Comparison of ENCODE assay signal across 8 cellular contexts in the genomic region with DNA sequence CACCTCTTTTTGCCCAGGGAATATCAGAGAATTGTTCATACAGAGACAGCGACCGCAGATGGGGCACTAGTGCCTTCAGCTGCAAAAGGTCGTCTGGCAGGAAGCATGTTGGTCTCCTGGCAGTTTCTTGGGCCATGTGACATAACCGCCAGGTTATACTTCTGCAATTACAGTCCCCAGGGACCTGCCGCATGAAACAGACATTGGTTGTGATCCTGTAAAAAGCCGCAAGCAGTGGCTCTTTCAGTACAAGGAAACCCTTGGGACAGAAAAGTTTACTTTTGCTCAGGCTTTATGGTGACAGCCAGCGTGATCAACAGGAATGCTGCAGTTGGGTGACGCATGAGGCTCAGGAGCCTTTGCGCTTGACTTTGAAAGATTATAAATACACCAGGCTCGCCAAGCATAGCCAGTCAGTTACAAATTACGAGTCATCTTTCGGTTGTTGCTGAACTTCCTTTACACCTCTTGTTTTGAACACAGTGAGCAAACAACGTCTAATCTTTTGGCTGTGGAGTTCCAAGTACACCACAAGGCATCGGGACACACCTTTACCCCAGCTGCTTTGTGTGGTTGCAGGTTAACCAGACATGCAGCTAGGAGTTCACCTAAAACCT. TPM values are rescaled to one million over a fixed set of nuclear protein-coding genes. Genes with fewer than 3 reads are reported as not detected.
A peak's percentile ranks its signal among the peaks of the same experiment; 100 is the strongest.
DNase-seq lines count a peak whose midpoint lies in the region; ATAC-seq and TF ChIP-seq lines count a peak whose summit lies in the region.

No MANE protein-coding gene starts in this region.

- POLR2A ChIA-PET in CD8-positive, alpha-beta T cell (lab: Charles Lee) = interaction anchor here (0.9 to 8.6 kb wide), 8 partner anchors 9 to 246 kb away, joined by 4 to 131 read pairs (median 12); partner anchors contain the start of gene USPL1
- POLR2A ChIA-PET in naive thymus-derived CD8-positive, alpha-beta T cell (lab: Charles Lee) = interaction anchor here (0.6 to 7.8 kb wide), 21 partner anchors 9 to 246 kb away, joined by 3 to 121 read pairs (median 6); partner anchors contain the start of genes HMGB1, KATNAL1, UBE2L5 and USPL1

- H3K4me3 ChIP-seq in CD8-positive, alpha-beta T cell (ENCODE audit: low read depth, low read length) = peak overlapping the region; percentile 2

- peak; percentile 39 to 87 (median 65) for DNase-seq in CD8-positive, alpha-beta T cell
- DNase-seq in SK-N-DZ (ENCODE audit: low spot score) (peak; percentile 76), Ammon's horn (ENCODE audit: low spot score) (no peak), iPS-NIHi7 (ENCODE audit: extremely low spot score) (no peak)
- DNase-seq in activated naive CD8-positive, alpha-beta T cell treated with anti-CD3 and anti-CD28 coated beads for 36 hours = peak; percentile 54
- DNase-seq in naive thymus-derived CD8-positive, alpha-beta T cell = peak in 9 of 10 donors; percentile 54 to 90 (median 84)

- no peak for TF ChIP-seq CTCF in CD8-positive, alpha-beta T cell (IDR thresholded peaks at IDR 0.05)

- intact Hi-C loops in CD8-positive, alpha-beta T cell (cut with DNase I, micrococcal nuclease) = loop anchor here (1.0 to 10.0 kb wide), 10 partner anchors 24 to 517 kb away; partner anchors contain the start of genes USPL1 (in 2 of the 2), ALOX5AP (in 1 of the 2), KATNAL1 (in 1 of the 2) and UBE2L5 (in 1 of the 2)

- peak overlapping the region; percentile 94 for H3K27ac Mint-ChIP-seq in CD8-positive, alpha-beta T cell
- peak overlapping the region; percentile 76 for H3K27ac Mint-ChIP-seq in activated naive CD8-positive, alpha-beta T cell treated with anti-CD3 and anti-CD28 coated beads for 36 hours
- H3K27ac Mint-ChIP-seq in naive thymus-derived CD8-positive, alpha-beta T cell = peak overlapping the region; percentile 89 to 99 (median 95)

- H3K36me3 Mint-ChIP-seq in CD8-positive, alpha-beta T cell = peaks cover 19% of the 10 kb centered on the region
- H3K36me3 Mint-ChIP-seq in activated naive CD8-positive, alpha-beta T cell treated with anti-CD3 and anti-CD28 coated beads for 36 hours = peaks cover 10% of the 10 kb centered on the region
- H3K36me3 Mint-ChIP-seq in naive thymus-derived CD8-positive, alpha-beta T cell = peaks cover 0 to 6% (median 4%) of the 10 kb centered on the region in 3 donors

- peaks cover 77% of the 10 kb centered on the region for H3K4me1 ChIP-seq in CD8-positive, alpha-beta T cell (ENCODE audit: insufficient read depth, low read length)

- H3K4me3 Mint-ChIP-seq in CD8-positive, alpha-beta T cell = peak overlapping the region; percentile 67
- H3K4me3 Mint-ChIP-seq in activated naive CD8-positive, alpha-beta T cell treated with anti-CD3 and anti-CD28 coated beads for 36 hours = peak overlapping the region; percentile 47
- H3K4me3 Mint-ChIP-seq in naive thymus-derived CD8-positive, alpha-beta T cell = peak overlapping the region; percentile 61 to 89 (median 79)

- no peaks in the 10 kb centered on the region for H3K27me3 ChIP-seq in CD8-positive, alpha-beta T cell (ENCODE audit: insufficient read depth, low read length)

- peaks cover 82% of the 10 kb centered on the region for H3K4me1 Mint-ChIP-seq in CD8-positive, alpha-beta T cell (ENCODE audit: low read depth)
- H3K4me1 Mint-ChIP-seq in activated naive CD8-positive, alpha-beta T cell treated with anti-CD3 and anti-CD28 coated beads for 36 hours = peaks cover 69% of the 10 kb centered on the region
- peaks cover 60 to 85% (median 81%) of the 10 kb centered on the region in 4 donors for H3K4me1 Mint-ChIP-seq in naive thymus-derived CD8-positive, alpha-beta T cell

- no peaks in the 10 kb centered on the region for H3K9me3 Mint-ChIP-seq in CD8-positive, alpha-beta T cell
- H3K9me3 Mint-ChIP-seq in activated naive CD8-positive, alpha-beta T cell treated with anti-CD3 and anti-CD28 coated beads for 36 hours = no peaks in the 10 kb centered on the region
- H3K9me3 Mint-ChIP-seq in naive thymus-derived CD8-positive, alpha-beta T cell = no peaks in the 10 kb centered on the region

- no peaks in the 10 kb centered on the region for H3K36me3 ChIP-seq in CD8-positive, alpha-beta T cell (ENCODE audit: insufficient read depth, low read length)

- CTCF ChIA-PET in CD8-positive, alpha-beta T cell (lab: Charles Lee) = interaction anchor here (0.7 to 5.1 kb wide), 14 partner anchors 10 to 240 kb away, joined by 3 to 31 read pairs (median 5); no protein-coding TSS in a partner anchor

- peak; percentile 55 for ATAC-seq in CD8-positive, alpha-beta T cell
- ATAC-seq in GM19438 (IDR thresholded peaks at IDR 0.05; ENCODE audit: low read depth, unreplicated experiment) (peak; percentile 59), HG03457 (IDR thresholded peaks at IDR 0.05; ENCODE audit: unreplicated experiment) (peak; percentile 67)
- peak; percentile 64 to 71 for ATAC-seq in naive thymus-derived CD8-positive, alpha-beta T cell

- H3K9me3 ChIP-seq in CD8-positive, alpha-beta T cell (ENCODE audit: low read length) = no peaks in the 10 kb centered on the region

- H3K27ac ChIP-seq in CD8-positive, alpha-beta T cell (ENCODE audit: low read depth, low read length) = peak overlapping the region; percentile 53

- no peaks in the 10 kb centered on the region for H3K27me3 Mint-ChIP-seq in CD8-positive, alpha-beta T cell (ENCODE audit: low read depth)
- no peaks in the 10 kb centered on the region for H3K27me3 Mint-ChIP-seq in activated naive CD8-positive, alpha-beta T cell treated with anti-CD3 and anti-CD28 coated beads for 36 hours
- no peaks in the 10 kb centered on the region for H3K27me3 Mint-ChIP-seq in naive thymus-derived CD8-positive, alpha-beta T cell

RNA-seq across cellular contexts. Expression of gene UBE2L5, which starts 50.5 kb away (rescaled TPM):
- not detected for total RNA-seq in CD8-positive, alpha-beta T cell
- polyA plus RNA-seq in SK-N-DZ (2014; cell fraction: cytosol; rRNA removed) = not detected in 2 replicates
- not detected in 2 replicates for polyA plus RNA-seq in SK-N-DZ (2014; cell fraction: nucleus; rRNA removed)
- not detected for total RNA-seq in activated naive CD8-positive, alpha-beta T cell treated with anti-CD3 and anti-CD28 coated beads for 36 hours
- total RNA-seq in naive thymus-derived CD8-positive, alpha-beta T cell = not detected
- polyA plus RNA-seq in naive thymus-derived CD8-positive, alpha-beta T cell = not detected

Comparison
In these comparisons a context has a peak if more than half of its experiments do, and no peak if none do; other contexts are left out.
1. DNase-seq: peak in CD8-positive, alpha-beta T cell (7 of 7), SK-N-DZ (single experiment), activated naive CD8-positive, alpha-beta T cell treated with anti-CD3 and anti-CD28 coated beads for 36 hours (single experiment) and naive thymus-derived CD8-positive, alpha-beta T cell (9 of 10); none in Ammon's horn (single experiment) and iPS-NIHi7 (single experiment).
2. Peak in every context shown above with its lines, with median percentiles within 50 percentile points of each other: ATAC-seq, H3K27ac Mint-ChIP-seq and H3K4me3 Mint-ChIP-seq.